1 cellular context compared by ENCODE assay signal in the genomic region with DNA sequence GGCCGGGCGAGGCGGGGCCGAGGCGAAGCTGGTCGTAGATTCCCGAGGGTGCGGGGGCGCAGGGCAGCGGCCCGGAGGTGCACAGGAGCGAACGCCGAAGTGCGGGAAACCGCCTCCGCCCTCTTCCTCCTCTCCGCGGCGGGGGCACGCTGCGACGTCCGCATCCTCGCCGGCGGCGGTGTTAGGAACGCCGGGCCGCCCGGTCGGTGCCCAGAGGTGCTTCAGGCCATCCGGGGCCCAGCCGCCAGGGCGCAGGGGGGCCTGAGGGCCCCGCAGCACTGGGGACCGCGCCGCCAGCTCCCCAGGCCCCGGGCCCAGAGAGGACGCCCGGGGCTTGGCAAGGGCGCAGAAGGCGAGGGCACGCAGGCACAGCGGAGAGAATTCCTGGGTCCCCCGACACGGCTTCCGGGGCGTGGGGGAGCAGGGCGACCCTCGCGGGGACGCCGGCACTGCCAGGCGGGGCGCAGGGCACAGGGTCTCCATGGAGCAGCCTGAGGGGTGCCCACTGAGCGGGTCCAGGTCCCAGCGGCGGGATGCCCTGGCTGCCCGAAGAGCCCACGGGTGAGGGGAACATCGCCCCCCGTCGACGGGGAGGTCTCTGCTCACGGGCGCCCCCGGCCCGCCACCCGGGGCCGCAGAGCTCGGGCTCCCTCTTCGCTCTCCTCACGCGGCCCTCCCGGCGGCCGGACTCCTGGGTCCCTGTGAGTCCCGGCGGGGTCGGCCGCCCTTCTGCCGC.
TF ChIP-seq lines count a peak whose summit lies in the region.

No MANE protein-coding gene starts in this region.

TF ChIP-seq in HepG2, 621 proteins besides CTCF, POLR2A, EP300 and RAD21 (continued from another document):
- TF ChIP-seq PRDM15 (CRISPR knock-in tag; IDR thresholded peaks at IDR 0.05) = 0 out of 2 replicates have a peak, but pooled peaks have one; percentile 31
- TF ChIP-seq JUN (CRISPR knock-in tag; IDR thresholded peaks at IDR 0.05) = no peak
- TF ChIP-seq RNF2 (conservative IDR thresholded peaks at IDR 0.05; ENCODE audit: low read depth) = 0 out of 2 replicates have a peak, but pooled peaks have one; percentile 19
- peak; percentile 26; the same call in 1 of the 2 replicates for TF ChIP-seq ZC3H13 (CRISPR knock-in tag; IDR thresholded peaks at IDR 0.05)
- TF ChIP-seq SKIL (CRISPR knock-in tag; IDR thresholded peaks at IDR 0.05; ENCODE audit: borderline replicate concordance) = no peak; the same call in 1 of the 2 replicates
- no peak for TF ChIP-seq ONECUT2 (CRISPR knock-in tag; IDR thresholded peaks at IDR 0.05)
- TF ChIP-seq, protein P1, sequence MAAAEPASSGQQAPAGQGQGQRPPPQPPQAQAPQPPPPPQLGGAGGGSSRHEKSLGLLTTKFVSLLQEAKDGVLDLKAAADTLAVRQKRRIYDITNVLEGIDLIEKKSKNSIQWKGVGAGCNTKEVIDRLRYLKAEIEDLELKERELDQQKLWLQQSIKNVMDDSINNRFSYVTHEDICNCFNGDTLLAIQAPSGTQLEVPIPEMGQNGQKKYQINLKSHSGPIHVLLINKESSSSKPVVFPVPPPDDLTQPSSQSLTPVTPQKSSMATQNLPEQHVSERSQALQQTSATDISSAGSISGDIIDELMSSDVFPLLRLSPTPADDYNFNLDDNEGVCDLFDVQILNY (CRISPR knock-in tag; conservative IDR thresholded peaks at IDR 0.05) = 0 out of 2 replicates have a peak, but pooled peaks have one; percentile 7
- TF ChIP-seq NFE2L2 (IDR thresholded peaks at IDR 0.05; ENCODE audit: low read length) = no peak
- no peak for TF ChIP-seq AKNA (CRISPR knock-in tag; IDR thresholded peaks at IDR 0.05; ENCODE audit: borderline replicate concordance)
- no peak for TF ChIP-seq KLF16 (CRISPR knock-in tag; IDR thresholded peaks at IDR 0.05)
- no peak for TF ChIP-seq ISL2 (CRISPR knock-in tag; IDR thresholded peaks at IDR 0.05)
- TF ChIP-seq, protein P2, sequence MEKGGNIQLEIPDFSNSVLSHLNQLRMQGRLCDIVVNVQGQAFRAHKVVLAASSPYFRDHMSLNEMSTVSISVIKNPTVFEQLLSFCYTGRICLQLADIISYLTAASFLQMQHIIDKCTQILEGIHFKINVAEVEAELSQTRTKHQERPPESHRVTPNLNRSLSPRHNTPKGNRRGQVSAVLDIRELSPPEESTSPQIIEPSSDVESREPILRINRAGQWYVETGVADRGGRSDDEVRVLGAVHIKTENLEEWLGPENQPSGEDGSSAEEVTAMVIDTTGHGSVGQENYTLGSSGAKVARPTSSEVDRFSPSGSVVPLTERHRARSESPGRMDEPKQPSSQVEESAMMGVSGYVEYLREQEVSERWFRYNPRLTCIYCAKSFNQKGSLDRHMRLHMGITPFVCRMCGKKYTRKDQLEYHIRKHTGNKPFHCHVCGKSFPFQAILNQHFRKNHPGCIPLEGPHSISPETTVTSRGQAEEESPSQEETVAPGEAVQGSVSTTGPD (CRISPR knock-in tag; IDR thresholded peaks at IDR 0.05) = no peak
- no peak for TF ChIP-seq ZNF432 (CRISPR knock-in tag; IDR thresholded peaks at IDR 0.05; ENCODE audit: borderline replicate concordance)
- TF ChIP-seq HMG20B (CRISPR knock-in tag; conservative IDR thresholded peaks at IDR 0.05) = no peak
- no peak for TF ChIP-seq ZNF225 (CRISPR knock-in tag; IDR thresholded peaks at IDR 0.05)
- TF ChIP-seq KDM3A (CRISPR knock-in tag; IDR thresholded peaks at IDR 0.05; ENCODE audit: low read depth) = no peak
- no peak for TF ChIP-seq GTF2F1 (IDR thresholded peaks at IDR 0.05; ENCODE audit: low read length)
